In the genomic region with DNA sequence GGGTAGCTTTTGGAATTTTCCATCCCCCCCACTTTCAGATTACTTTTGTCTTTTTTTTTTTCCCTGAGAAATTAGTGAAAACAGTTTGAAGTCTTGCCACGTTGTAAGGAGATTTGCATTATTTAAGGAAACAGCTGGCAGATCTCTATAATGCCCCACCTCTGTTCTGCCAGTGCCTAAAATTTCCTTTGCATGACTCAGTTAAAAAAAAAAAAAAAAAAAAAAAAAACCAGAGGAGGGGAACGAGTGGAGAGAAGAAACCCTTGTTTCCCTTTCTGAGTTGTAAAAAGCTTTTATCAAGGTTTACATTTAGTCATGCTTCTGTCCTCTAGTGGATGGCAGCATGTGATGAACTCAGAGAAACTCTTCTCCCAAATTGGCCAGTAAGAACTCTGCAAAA, we compare ENCODE assay signal across 9 cellular contexts. TPM values are rescaled to one million over a fixed set of nuclear protein-coding genes. Genes with fewer than 3 reads are reported as not detected.
DNase-seq lines count a peak whose midpoint lies in the region; ATAC-seq and TF ChIP-seq lines count a peak whose summit lies in the region.
"Had no signal": no experiment of that assay in that cellular context is flagged by ENCODE, and none has a peak within 500 bp of the region (broad histone marks: within the 10 kb centered on the region; RNA-seq: fewer than 3 reads in every experiment).

No MANE protein-coding gene starts in this region.

- TF ChIP-seq POLR2A in esophagus muscularis mucosa (IDR thresholded peaks at IDR 0.05; ENCODE audit: low read depth), result no peak

- H3K27me3 Mint-ChIP-seq in osteocyte (ENCODE audit: unreplicated experiment), result no peaks in the 10 kb centered on the region

- no peak for TF ChIP-seq EP300 in esophagus muscularis mucosa (IDR thresholded peaks at IDR 0.05)

- peak overlapping the region; percentile 68 for H3K4me3 Mint-ChIP-seq in osteocyte (ENCODE audit: unreplicated experiment)

- H3K27ac ChIP-seq in esophagus muscularis mucosa (replicated peaks in 1 of 4) (peak overlapping the region; percentile 27 to 54 (median 46)), WERI-Rb-1 (no peak overlapping the region)

- intact Hi-C loops in esophagus muscularis mucosa (cut with DNase I), result no loop called here

- WGBS in esophagus muscularis mucosa, result 17% methylated on average over 2 of the region's 2 CpGs

- H3K27me3 ChIP-seq in esophagus muscularis mucosa, result peaks cover 0 to 3% (median 0%) of the 10 kb centered on the region in 4 donors
- no peaks in the 10 kb centered on the region for H3K27me3 ChIP-seq in WERI-Rb-1 (ENCODE audit: insufficient read depth, low read depth, severe bottlenecking)

- DNase-seq in EH (ENCODE audit: low read depth), result peak; percentile 83
- peak; percentile 61 for DNase-seq in OCI-M1 (lab: John Stamatoyannopoulos, UW)
- no peak for DNase-seq in esophagus muscularis mucosa (ENCODE audit: extremely low spot score)
- DNase-seq in osteocyte (ENCODE audit: extremely low spot score, unreplicated experiment), result no peak
- no peak for DNase-seq in WERI-Rb-1
- DNase-seq in medulla oblongata (ENCODE audit: extremely low spot score), result no peak
- DNase-seq: activated T-cell treated with anti-CD3 and anti-CD28 coated beads, Interleukin-2, amount 50 U/mL, for 48 hours had no signal

- H3K36me3 Mint-ChIP-seq in osteocyte (ENCODE audit: unreplicated experiment), result no peaks in the 10 kb centered on the region

- ATAC-seq in GM18517 (IDR thresholded peaks at IDR 0.05; ENCODE audit: unreplicated experiment) (no peak), HG03025 (IDR thresholded peaks at IDR 0.05; ENCODE audit: low FRiP score, unreplicated experiment) (no peak)

- H3K9me3 ChIP-seq in esophagus muscularis mucosa (no peaks in the 10 kb centered on the region), WERI-Rb-1 (ENCODE audit: severe bottlenecking) (no peaks in the 10 kb centered on the region)

- no peaks in the 10 kb centered on the region for H3K36me3 ChIP-seq in esophagus muscularis mucosa
- H3K36me3 ChIP-seq in WERI-Rb-1, result no peaks in the 10 kb centered on the region

- no peak for TF ChIP-seq CTCF in esophagus muscularis mucosa (IDR thresholded peaks at IDR 0.05)
- no peak for TF ChIP-seq CTCF in osteocyte (IDR thresholded peaks at IDR 0.05)
- no peak for TF ChIP-seq CTCF in WERI-Rb-1 (IDR thresholded peaks at IDR 0.05; ENCODE audit: low read depth, low read length)

- no peaks in the 10 kb centered on the region for H3K9me3 Mint-ChIP-seq in osteocyte (ENCODE audit: unreplicated experiment)

- H3K4me3 ChIP-seq in esophagus muscularis mucosa (no peak overlapping the region), WERI-Rb-1 (ENCODE audit: low read depth, low read length) (no peak overlapping the region)

- H3K4me1 Mint-ChIP-seq in osteocyte (ENCODE audit: unreplicated experiment), result peaks cover 39% of the 10 kb centered on the region

- peaks cover 0 to 28% (median 8%) of the 10 kb centered on the region in 4 donors for H3K4me1 ChIP-seq in esophagus muscularis mucosa

- peak overlapping the region; percentile 95 for H3K27ac Mint-ChIP-seq in osteocyte (ENCODE audit: unreplicated experiment)

RNA-seq across cellular contexts. Expression of a gene that starts 33.5 kb away (rescaled TPM):
- total RNA-seq in esophagus muscularis mucosa (10 to 100 TPM in 3 of 4 donors, 1 to 10 TPM in 1; 10.0 to 12.1 (median 11.1) TPM), osteocyte (14.9 and 16.0 TPM in 2 replicates)

Comparison
In these comparisons a context has a peak if more than half of its experiments do, and no peak if none do; other contexts are left out.
1. DNase-seq: peak in EH (single experiment) and OCI-M1 (single experiment); none in esophagus muscularis mucosa (single experiment), osteocyte (single experiment), WERI-Rb-1 (single experiment) and medulla oblongata (single experiment).